Comparison of ENCODE assay signal across 33 cellular contexts in the genomic region with DNA sequence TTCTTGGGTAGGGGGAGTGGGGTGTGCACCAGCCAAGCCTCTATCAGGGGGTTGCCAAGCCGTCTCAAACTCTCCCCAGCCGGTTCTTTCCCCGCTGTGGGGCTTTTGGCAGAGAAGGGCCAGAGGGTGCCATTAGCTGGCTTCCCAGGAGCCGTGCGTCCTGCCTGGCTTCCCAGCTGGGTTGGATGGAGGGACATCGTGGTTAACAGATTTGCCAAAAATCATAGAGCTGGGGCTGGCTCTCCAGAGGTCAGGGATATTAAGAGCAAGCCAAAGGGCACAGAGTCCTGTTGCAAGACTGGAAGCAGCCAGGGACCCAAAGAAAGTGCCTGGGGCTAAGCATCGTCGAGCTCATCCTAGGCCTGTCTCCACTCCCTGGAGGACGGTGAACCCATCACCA.
"Had no signal": no experiment of that assay in that cellular context is flagged by ENCODE, and none has a peak within 500 bp of the region (broad histone marks: within the 10 kb centered on the region; RNA-seq: fewer than 3 reads in every experiment).

No MANE protein-coding gene starts in this region.

- DNase-seq: activated B cell treated with CpG ODN at 0.5 μM for 24 hours; activated CD4-positive, alpha-beta memory T cell treated with anti-CD3 and anti-CD28 coated beads, Interleukin-2, amount 10 ng/mL, durations not matched to agents 7 days and 5 days; activated CD4-positive, alpha-beta T cell treated with anti-CD3 and anti-CD28 coated beads for 4 hours; activated CD4-positive, alpha-beta T cell treated with anti-CD3 and anti-CD28 coated beads, Interleukin-2, amount 50 U/mL, for 1 hour; activated CD4-positive, CD25-positive, alpha-beta regulatory T cell treated with anti-CD3 and anti-CD28 coated beads, Interleukin-2, amount 50 U/mL, for 72 hours; activated CD8-positive, alpha-beta memory T cell treated with anti-CD3 and anti-CD28 coated beads for 24 hours; activated CD8-positive, alpha-beta memory T cell treated with anti-CD3 and anti-CD28 coated beads, Interleukin-2, amount 10 ng/mL, durations not matched to agents 7 days and 5 days; activated CD8-positive, alpha-beta memory T cell treated with anti-CD3 and anti-CD28 coated beads, Interleukin-2, amount 50 U/mL, for 48 hours; activated effector memory CD4-positive, alpha-beta T cell treated with Interleukin-2 at 50 U/mL for 16 hours; activated naive CD4-positive, alpha-beta T cell treated with anti-CD3 and anti-CD28 coated beads, Interleukin-2, amount 10 ng/mL, durations not matched to agents 7 days and 5 days; activated naive CD8-positive, alpha-beta T cell treated with anti-CD3 and anti-CD28 coated beads, Interleukin-2, amount 50 U/mL, for 24 hours; activated T-cell treated with anti-CD3 and anti-CD28 coated beads, Interleukin-2, amount 50 U/mL, for 48 hours; amniotic stem cell; NCI-H1092 treated with DMSO at 0.1 percent for 48 hours; NCI-H1417; NCI-H146; NCI-H187; NCI-H2029 treated with DMSO at 0.1 percent for 48 hours; NCI-H2107; NCI-H2171; NCI-H446; NCI-H510A treated with DMSO at 0.1 percent for 48 hours; NCI-H526 treated with DMSO at 0.1 percent for 48 hours; NCI-H82; Right ventricle myocardium superior; SW 1271; T-helper 1 cell; T-helper 2 cell; T-helper 9 cell had no signal

- H3K27me3 ChIP-seq: ascending aorta, cardiac muscle cell had no signal

- H3K4me1 ChIP-seq: ascending aorta had no signal

- H3K4me2 ChIP-seq: KMS-11 had no signal

- ATAC-seq: activated CD8-positive, alpha-beta memory T cell treated with anti-CD3 and anti-CD28 coated beads, Interleukin-2, amount 10 ng/mL, durations not matched to agents 7 days and 5 days; activated naive CD8-positive, alpha-beta T cell treated with anti-CD3 and anti-CD28 coated beads, Interleukin-2, amount 50 U/mL, for 24 hours had no signal

- H3K36me3 ChIP-seq: ascending aorta, cardiac muscle cell had no signal

- H3K27ac ChIP-seq: ascending aorta, cardiac muscle cell, KMS-11, VCaP had no signal

- H3K9me3 ChIP-seq: ascending aorta had no signal

- H3K9ac ChIP-seq: KMS-11 had no signal

- H3K4me3 ChIP-seq: ascending aorta, cardiac muscle cell had no signal
